Comparison of ENCODE assay signal across 10 cellular contexts in genomic region chr5:177555228-177555627, GRCh38. TPM values are rescaled to one million over a fixed set of nuclear protein-coding genes. Genes with fewer than 3 reads are reported as not detected.
DNase-seq lines count a peak whose midpoint lies in the region; ATAC-seq and TF ChIP-seq lines count a peak whose summit lies in the region.
"Had no signal": no experiment of that assay in that cellular context is flagged by ENCODE, and none has a peak within 500 bp of the region (broad histone marks: within the 10 kb centered on the region; RNA-seq: fewer than 3 reads in every experiment).

No MANE protein-coding gene starts in this region.

- no peaks in the 10 kb centered on the region for H3K9me3 ChIP-seq in DND-41 (ENCODE audit: insufficient read depth, low read length, severe bottlenecking)
- H3K9me3 ChIP-seq in OCI-LY1 (ENCODE audit: low read length): no peaks in the 10 kb centered on the region
- H3K9me3 ChIP-seq in ovary: no peaks in the 10 kb centered on the region

- peaks cover 29% of the 10 kb centered on the region for H3K4me1 ChIP-seq in DND-41 (ENCODE audit: insufficient read depth, low read length)
- peaks cover 26% of the 10 kb centered on the region for H3K4me1 ChIP-seq in OCI-LY1 (ENCODE audit: insufficient read depth, low read length, severe bottlenecking)
- peaks cover 8% of the 10 kb centered on the region for H3K4me1 ChIP-seq in ovary (ENCODE audit: insufficient read depth)

- peak overlapping the region; percentile 87 for H2AFZ ChIP-seq in DND-41 (ENCODE audit: low read depth, low read length)
- no peak overlapping the region for H2AFZ ChIP-seq in OCI-LY1 (ENCODE audit: low read length)

- H3K36me3 ChIP-seq in DND-41 (ENCODE audit: insufficient read depth, low read length): peaks cover 34% of the 10 kb centered on the region
- peaks cover 26% of the 10 kb centered on the region; the same call in 1 of the 2 replicates for H3K36me3 ChIP-seq in OCI-LY1 (ENCODE audit: insufficient read depth, low read length)
- no peaks in the 10 kb centered on the region for H3K36me3 ChIP-seq in ovary

- H3K9me3 Mint-ChIP-seq in effector memory CD8-positive, alpha-beta T cell: no peaks in the 10 kb centered on the region
- no peaks in the 10 kb centered on the region for H3K9me3 Mint-ChIP-seq in osteocyte (ENCODE audit: unreplicated experiment)

- H3K79me2 ChIP-seq in DND-41 (ENCODE audit: insufficient read depth, low read length) (peaks cover 45% of the 10 kb centered on the region), OCI-LY1 (ENCODE audit: insufficient read depth, low read length) (peaks cover 38% of the 10 kb centered on the region)

- H3K27me3 ChIP-seq in DND-41 (ENCODE audit: insufficient read depth, low read length, poor library complexity): no peaks in the 10 kb centered on the region
- H3K27me3 ChIP-seq in OCI-LY1 (ENCODE audit: insufficient read depth, low read length): no peaks in the 10 kb centered on the region
- H3K27me3 ChIP-seq in ovary: no peaks in the 10 kb centered on the region

- no peaks in the 10 kb centered on the region for H3F3A ChIP-seq in OCI-LY1 (ENCODE audit: insufficient read depth, low read length)

- H3K4me3 ChIP-seq in DND-41 (ENCODE audit: low read depth in 1 of 2, low read length in 2 of 2) (peak overlapping the region in 1 of 2 experiments; percentile 61; a peak in 3 of 4 replicates), OCI-LY1 (ENCODE audit: low read depth, low read length, poor library complexity, severe bottlenecking) (peak overlapping the region; percentile 63), ovary (no peak overlapping the region)

- H3K27ac ChIP-seq in DND-41 (ENCODE audit: low read length) (no peak overlapping the region), OCI-LY1 (ENCODE audit: low read depth, low read length, poor library complexity, severe bottlenecking) (no peak overlapping the region), ovary (no peak overlapping the region)

- no peak for TF ChIP-seq POLR2A in ovary (IDR thresholded peaks at IDR 0.05)

- H3K27ac Mint-ChIP-seq in effector memory CD8-positive, alpha-beta T cell: no peak overlapping the region
- no peak overlapping the region for H3K27ac Mint-ChIP-seq in osteocyte (ENCODE audit: unreplicated experiment)

- H3K4me1 Mint-ChIP-seq in effector memory CD8-positive, alpha-beta T cell (ENCODE audit: low read depth in 2 of 2): peaks cover 27 to 28% of the 10 kb centered on the region in 2 donors
- H3K4me1 Mint-ChIP-seq in osteocyte (ENCODE audit: unreplicated experiment): peaks cover 30% of the 10 kb centered on the region

- H3K9ac ChIP-seq in DND-41 (ENCODE audit: low read depth, low read length) (no peak overlapping the region), OCI-LY1 (ENCODE audit: low read length) (peak overlapping the region; percentile 68)

- TF ChIP-seq EP300 in ovary (IDR thresholded peaks at IDR 0.05): no peak

- intact Hi-C loops in sciatic nerve (cut with DNase I) (no loop called here), ovary (cut with DNase I) (no loop called here)

- WGBS in ovary, 3 donors: 89 to 95% (median 90%) methylated on average over 2 of the region's 2 CpGs

- peaks cover 10% of the 10 kb centered on the region for H3K36me3 Mint-ChIP-seq in effector memory CD8-positive, alpha-beta T cell (ENCODE audit: insufficient read depth)
- peaks cover 5% of the 10 kb centered on the region for H3K36me3 Mint-ChIP-seq in osteocyte (ENCODE audit: unreplicated experiment)

- H3K9me2 ChIP-seq in OCI-LY1 (ENCODE audit: low read depth, low read length): no peaks in the 10 kb centered on the region

- H4K20me1 ChIP-seq in DND-41 (ENCODE audit: insufficient read depth, low read length) (peaks cover 33% of the 10 kb centered on the region), OCI-LY1 (ENCODE audit: insufficient read depth, low read length) (no peaks in the 10 kb centered on the region)

- TF ChIP-seq CTCF in DND-41 (IDR thresholded peaks at IDR 0.05; ENCODE audit: borderline replicate concordance, extremely low read depth, low read length, poor library complexity, severe bottlenecking) (no peak), OCI-LY1 (IDR thresholded peaks at IDR 0.05; ENCODE audit: low read length) (no peak), osteocyte (IDR thresholded peaks at IDR 0.05) (no peak), ovary (IDR thresholded peaks at IDR 0.05) (no peak)

- no peaks in the 10 kb centered on the region for H3K27me3 Mint-ChIP-seq in effector memory CD8-positive, alpha-beta T cell
- H3K27me3 Mint-ChIP-seq in osteocyte (ENCODE audit: unreplicated experiment): no peaks in the 10 kb centered on the region

- ATAC-seq in DND-41 (ENCODE audit: insufficient read depth, low read depth) (no peak), sciatic nerve (no peak), GM18868 (IDR thresholded peaks at IDR 0.05; ENCODE audit: unreplicated experiment) (no peak)
- no peak for ATAC-seq in effector memory CD8-positive, alpha-beta T cell (replicated peaks)

- H3K4me3 Mint-ChIP-seq in effector memory CD8-positive, alpha-beta T cell: peak overlapping the region; percentile 90 to 93
- H3K4me3 Mint-ChIP-seq in osteocyte (ENCODE audit: unreplicated experiment): peak overlapping the region; percentile 81

- DNase-seq in DND-41 (no peak), osteocyte (ENCODE audit: extremely low spot score, unreplicated experiment) (no peak), OCI-M1 (lab: John Stamatoyannopoulos, UW) (no peak), sciatic nerve (ENCODE audit: low spot score) (no peak), ovary (no peak)
- DNase-seq in effector memory CD8-positive, alpha-beta T cell: no peak
- DNase-seq: stimulated activated CD4-positive, alpha-beta T cell treated with anti-CD3 and anti-CD28 coated beads, Interleukin-4, amount 100 ng/mL, for 1 hour had no signal

- H3K4me2 ChIP-seq in DND-41 (ENCODE audit: insufficient read depth, low read length) (peak overlapping the region; percentile 72), OCI-LY1 (ENCODE audit: low read length) (peak overlapping the region; percentile 91)

RNA-seq across cellular contexts. Expression of gene FAM193B, which starts 0.9 kb away (rescaled TPM):
- total RNA-seq in osteocyte (82.0 and 97.2 TPM in 2 replicates), sciatic nerve (113 TPM), ovary (10 to 100 TPM; 50.2 to 77.6 (median 64.3) TPM)
- 10 to 100 TPM; 14.8 to 77.3 TPM for polyA plus RNA-seq in ovary

RNA-seq across cellular contexts. Expression of gene TMED9, which starts 36.8 kb away (rescaled TPM):
- total RNA-seq in osteocyte: 216 and 248 TPM in 2 replicates
- total RNA-seq in sciatic nerve: 81.0 TPM
- 100 to 1,000 TPM in 2 of 7 donors, 10 to 100 TPM in 5; 54.0 to 112 (median 80.7) TPM for total RNA-seq in ovary
- 10 to 100 TPM; 68.5 to 80.3 TPM for polyA plus RNA-seq in ovary

RNA-seq across cellular contexts. Expression of gene DDX41, which starts 38.5 kb away (rescaled TPM):
- total RNA-seq in osteocyte: 68.7 and 83.1 TPM in 2 replicates
- total RNA-seq in sciatic nerve: 68.2 TPM
- total RNA-seq in ovary: 100 to 1,000 TPM in 1 of 7 donors, 10 to 100 TPM in 6; 63.5 to 104 (median 76.0) TPM
- polyA plus RNA-seq in ovary: 10 to 100 TPM; 58.3 to 63.6 TPM

RNA-seq across cellular contexts. Expression of gene B4GALT7, which starts 44.7 kb away (rescaled TPM):
- total RNA-seq in osteocyte (34.9 and 36.0 TPM in 2 replicates), sciatic nerve (16.5 TPM), ovary (10 to 100 TPM; 18.0 to 40.0 (median 27.2) TPM)
- 10 to 100 TPM in 1 of 2 donors, 1 to 10 TPM in 1; 8.5 to 28.7 TPM for polyA plus RNA-seq in ovary

RNA-seq across cellular contexts. Expression of gene DOK3, which starts 45.6 kb away (rescaled TPM):
- total RNA-seq in osteocyte (5.5 and 7.2 TPM in 2 replicates), sciatic nerve (16.2 TPM), ovary (1 to 10 TPM; 1.3 to 7.2 (median 2.5) TPM)
- 1 to 10 TPM; 1.8 to 4.2 TPM for polyA plus RNA-seq in ovary
- total RNA-seq: RPMI7951 had no signal
